In genomic region chr14:102096569-102097188, GRCh38 we compare ENCODE assay signal across 8 cellular contexts. TPM values are rescaled to one million over a fixed set of nuclear protein-coding genes. Genes with fewer than 3 reads are reported as not detected.
A peak's percentile ranks its signal among the peaks of the same experiment; 100 is the strongest.
DNase-seq lines count a peak whose midpoint lies in the region; ATAC-seq and TF ChIP-seq lines count a peak whose summit lies in the region.

No MANE protein-coding gene starts in this region.

- CTCF ChIA-PET in activated CD8-positive, alpha-beta T cell treated with anti-CD3 and anti-CD28 coated beads for 36 hours (lab: Charles Lee) = interaction anchor here (0.8 to 3.6 kb wide), 54 partner anchors 9 to 390 kb away, joined by 3 to 38 read pairs (median 5); partner anchors contain the start of gene MOK

- no peak overlapping the region for H3K4me3 Mint-ChIP-seq in activated CD8-positive, alpha-beta T cell treated with anti-CD3 and anti-CD28 coated beads for 36 hours

- H3K4me1 ChIP-seq in effector memory CD4-positive, alpha-beta T cell (ENCODE audit: control insufficient read depth, insufficient read depth, low read length, poor library complexity, severe bottlenecking) = no peaks in the 10 kb centered on the region

- H3K27me3 Mint-ChIP-seq in activated CD8-positive, alpha-beta T cell treated with anti-CD3 and anti-CD28 coated beads for 36 hours = no peaks in the 10 kb centered on the region

- no peak overlapping the region for H3K27ac Mint-ChIP-seq in activated CD8-positive, alpha-beta T cell treated with anti-CD3 and anti-CD28 coated beads for 36 hours

- intact Hi-C loops in activated CD8-positive, alpha-beta T cell treated with anti-CD3 and anti-CD28 coated beads for 36 hours (cut with micrococcal nuclease) = loop anchor here (5.0 kb wide), 2 partner anchors 34 to 134 kb away; partner anchors contain the start of gene DYNC1H1

- no peaks in the 10 kb centered on the region for H3K27me3 ChIP-seq in effector memory CD4-positive, alpha-beta T cell (replicated peaks; ENCODE audit: control insufficient read depth, insufficient read depth, low read length, poor library complexity, severe bottlenecking)

- POLR2A ChIA-PET in activated CD8-positive, alpha-beta T cell treated with anti-CD3 and anti-CD28 coated beads for 36 hours (lab: Charles Lee) = interaction anchor here (0.9 to 3.4 kb wide), 5 partner anchors 9 to 212 kb away, joined by 3 to 14 read pairs (median 4); no protein-coding TSS in a partner anchor

- no peaks in the 10 kb centered on the region for H3K9me3 ChIP-seq in effector memory CD4-positive, alpha-beta T cell (ENCODE audit: control insufficient read depth, low read length)

- no peaks in the 10 kb centered on the region for H3K36me3 ChIP-seq in effector memory CD4-positive, alpha-beta T cell (ENCODE audit: control insufficient read depth, insufficient read depth, low read length)

- DNase-seq in AML-193 (lab: John Stamatoyannopoulos, UW) (peak; percentile 43 to 51), HCEC 1CT (peak; percentile 66), NCI-H526 (lab: John Stamatoyannopoulos, UW) (peak; percentile 65 to 87), medulla oblongata (ENCODE audit: extremely low spot score) (peak; percentile 95)
- DNase-seq in activated CD8-positive, alpha-beta T cell treated with anti-CD3 and anti-CD28 coated beads for 36 hours = peak; percentile 80
- DNase-seq in effector memory CD4-positive, alpha-beta T cell = peak; percentile 44 to 58 (median 48)
- peak; percentile 44 for DNase-seq in stimulated activated CD8-positive, alpha-beta memory T cell treated with anti-CD3 and anti-CD28 coated beads, Interleukin-12 subunit alpha, Interleukin-12 subunit beta, amount 100 ng/mL, for 4 hours (ENCODE audit: low read depth)

- H3K4me3 ChIP-seq in effector memory CD4-positive, alpha-beta T cell (ENCODE audit: insufficient read depth, low read depth, low read length, poor library complexity, severe bottlenecking) = no peak overlapping the region

- ATAC-seq in activated CD8-positive, alpha-beta T cell treated with anti-CD3 and anti-CD28 coated beads for 36 hours = peak; percentile 46
- no peak for ATAC-seq in HG03139 (IDR thresholded peaks at IDR 0.05; ENCODE audit: unreplicated experiment)

- no peaks in the 10 kb centered on the region for H3K36me3 Mint-ChIP-seq in activated CD8-positive, alpha-beta T cell treated with anti-CD3 and anti-CD28 coated beads for 36 hours (ENCODE audit: low read depth)

- peaks cover 22% of the 10 kb centered on the region for H3K4me1 Mint-ChIP-seq in activated CD8-positive, alpha-beta T cell treated with anti-CD3 and anti-CD28 coated beads for 36 hours (ENCODE audit: low read depth)

- peak; percentile 97 for TF ChIP-seq CTCF in activated CD8-positive, alpha-beta T cell treated with anti-CD3 and anti-CD28 coated beads for 36 hours (IDR thresholded peaks at IDR 0.05)

- no peaks in the 10 kb centered on the region for H3K9me3 Mint-ChIP-seq in activated CD8-positive, alpha-beta T cell treated with anti-CD3 and anti-CD28 coated beads for 36 hours

- H3K27ac ChIP-seq in effector memory CD4-positive, alpha-beta T cell (ENCODE audit: insufficient read depth, low read length, poor library complexity, severe bottlenecking) = no peak overlapping the region

RNA-seq across cellular contexts. Expression of gene HSP90AA1, which starts 9.8 kb away (rescaled TPM):
- total RNA-seq in activated CD8-positive, alpha-beta T cell treated with anti-CD3 and anti-CD28 coated beads for 36 hours = 1,000 to 10,000 TPM; 1,101 to 1,115 TPM

RNA-seq across cellular contexts. Expression of gene WDR20, which starts 43.0 kb away (rescaled TPM):
- total RNA-seq in activated CD8-positive, alpha-beta T cell treated with anti-CD3 and anti-CD28 coated beads for 36 hours = 10 to 100 TPM; 18.5 to 21.6 TPM

Comparison
In these comparisons a context has a peak if more than half of its experiments do, and no peak if none do; other contexts are left out.
1. DNase-seq: peak in every context shown above with its lines; median percentile 95 in medulla oblongata; 80 in activated CD8-positive, alpha-beta T cell treated with anti-CD3 and anti-CD28 coated beads for 36 hours; 76 in NCI-H526; 66 in HCEC 1CT; 48 in effector memory CD4-positive, alpha-beta T cell; 47 in AML-193; 44 in stimulated activated CD8-positive, alpha-beta memory T cell treated with anti-CD3 and anti-CD28 coated beads, Interleukin-12 subunit alpha, Interleukin-12 subunit beta, amount 100 ng/mL, for 4 hours.